Comparison of ENCODE assay signal across 8 cellular contexts in genomic region chr10:30455816-30456215, GRCh38. TPM values are rescaled to one million over a fixed set of nuclear protein-coding genes. Genes with fewer than 3 reads are reported as not detected.
A peak's percentile ranks its signal among the peaks of the same experiment; 100 is the strongest.
DNase-seq lines count a peak whose midpoint lies in the region; ATAC-seq and TF ChIP-seq lines count a peak whose summit lies in the region.

No MANE protein-coding gene starts in this region.

- WGBS in esophagus squamous epithelium, 2 donors = 50 to 73% methylated on average over 2 to 3 of the region's 4 CpGs
- WGBS in tibial nerve, 2 donors = 70% methylated on average over 4 of the region's 4 CpGs

- CTCF ChIA-PET in activated CD8-positive, alpha-beta memory T cell treated with anti-CD3 and anti-CD28 coated beads, Interleukin-2, amount 10 ng/mL, durations not matched to agents 7 days and 5 days (lab: Charles Lee) = interaction anchor here (1.0 to 2.2 kb wide), 13 partner anchors 9 to 129 kb away, joined by 3 to 25 read pairs (median 5); partner anchors contain the start of gene MAP3K8

- peaks cover 70% of the 10 kb centered on the region for H3K36me3 Mint-ChIP-seq in activated CD8-positive, alpha-beta memory T cell treated with anti-CD3 and anti-CD28 coated beads, Interleukin-2, amount 10 ng/mL, durations not matched to agents 7 days and 5 days

- H3K9me3 ChIP-seq in esophagus squamous epithelium (no peaks in the 10 kb centered on the region), tibial nerve (no peaks in the 10 kb centered on the region)

- H3K27me3 Mint-ChIP-seq in activated CD8-positive, alpha-beta memory T cell treated with anti-CD3 and anti-CD28 coated beads, Interleukin-2, amount 10 ng/mL, durations not matched to agents 7 days and 5 days = no peaks in the 10 kb centered on the region

- peak overlapping the region; percentile 61 for H3K4me3 Mint-ChIP-seq in activated CD8-positive, alpha-beta memory T cell treated with anti-CD3 and anti-CD28 coated beads, Interleukin-2, amount 10 ng/mL, durations not matched to agents 7 days and 5 days

- H3K9me3 Mint-ChIP-seq in activated CD8-positive, alpha-beta memory T cell treated with anti-CD3 and anti-CD28 coated beads, Interleukin-2, amount 10 ng/mL, durations not matched to agents 7 days and 5 days (ENCODE audit: low read depth) = no peaks in the 10 kb centered on the region

- intact Hi-C loops in esophagus squamous epithelium (cut with DNase I) = no loop called here

- H3K4me3 ChIP-seq in esophagus squamous epithelium = peak overlapping the region in 1 of 4 donors; percentile 14
- H3K4me3 ChIP-seq in tibial nerve = no peak overlapping the region

- H3K4me1 Mint-ChIP-seq in activated CD8-positive, alpha-beta memory T cell treated with anti-CD3 and anti-CD28 coated beads, Interleukin-2, amount 10 ng/mL, durations not matched to agents 7 days and 5 days = peaks cover 48% of the 10 kb centered on the region

- TF ChIP-seq POLR2A in esophagus squamous epithelium (IDR thresholded peaks at IDR 0.05) = no peak
- no peak for TF ChIP-seq POLR2A in tibial nerve (IDR thresholded peaks at IDR 0.05)

- H3K4me1 ChIP-seq in esophagus squamous epithelium = peaks cover 21 to 65% (median 33%) of the 10 kb centered on the region in 3 donors
- H3K4me1 ChIP-seq in tibial nerve = peaks cover 11 to 71% (median 35%) of the 10 kb centered on the region in 4 donors

- TF ChIP-seq CTCF in esophagus squamous epithelium (IDR thresholded peaks at IDR 0.05) (no peak), tibial nerve (IDR thresholded peaks at IDR 0.05) (no peak)

- TF ChIP-seq EP300 in tibial nerve (IDR thresholded peaks at IDR 0.05) = no peak

- H3K27ac ChIP-seq in esophagus squamous epithelium = peak overlapping the region; percentile 65 to 88 (median 82)
- H3K27ac ChIP-seq in tibial nerve = peak overlapping the region; percentile 58 to 91 (median 79)

- peaks cover 13 to 69% (median 22%) of the 10 kb centered on the region in 3 donors for H3K36me3 ChIP-seq in esophagus squamous epithelium
- peaks cover 0 to 59% (median 17%) of the 10 kb centered on the region in 3 donors for H3K36me3 ChIP-seq in tibial nerve

- ATAC-seq in activated CD8-positive, alpha-beta memory T cell treated with anti-CD3 and anti-CD28 coated beads, Interleukin-2, amount 10 ng/mL, durations not matched to agents 7 days and 5 days = peak; percentile 84
- ATAC-seq in HG03521 (IDR thresholded peaks at IDR 0.05; ENCODE audit: unreplicated experiment) = peak; percentile 39

- H3K27ac Mint-ChIP-seq in activated CD8-positive, alpha-beta memory T cell treated with anti-CD3 and anti-CD28 coated beads, Interleukin-2, amount 10 ng/mL, durations not matched to agents 7 days and 5 days = peak overlapping the region; percentile 90

- H3K27me3 ChIP-seq in esophagus squamous epithelium = no peaks in the 10 kb centered on the region
- no peaks in the 10 kb centered on the region for H3K27me3 ChIP-seq in tibial nerve

- peak; percentile 74 for DNase-seq in activated CD8-positive, alpha-beta memory T cell treated with anti-CD3 and anti-CD28 coated beads, Interleukin-2, amount 10 ng/mL, durations not matched to agents 7 days and 5 days
- no peak for DNase-seq in activated CD8-positive, alpha-beta memory T cell treated with anti-CD3 and anti-CD28 coated beads for 24 hours
- DNase-seq in esophagus squamous epithelium (lab: John Stamatoyannopoulos, UW) = no peak
- DNase-seq in tibial nerve (ENCODE audit: low spot score in 2 of 2) = no peak
- DNase-seq in NCI-H226 = no peak
- DNase-seq in LoVo (ENCODE audit: low spot score) = no peak
- no peak for DNase-seq in ecto neural progenitor cell (ENCODE audit: low spot score)

RNA-seq across cellular contexts. Expression of gene MAP3K8, which starts 21.8 kb away (rescaled TPM):
- total RNA-seq in activated CD8-positive, alpha-beta memory T cell treated with anti-CD3 and anti-CD28 coated beads, Interleukin-2, amount 10 ng/mL, durations not matched to agents 7 days and 5 days = 10 to 100 TPM; 54.5 to 56.8 TPM
- total RNA-seq in esophagus squamous epithelium (10 to 100 TPM in 3 of 4 donors, 1 to 10 TPM in 1; 9.4 to 20.6 (median 17.9) TPM), tibial nerve (10 to 100 TPM; 44.7 to 74.1 (median 56.2) TPM)
